In the genomic region with DNA sequence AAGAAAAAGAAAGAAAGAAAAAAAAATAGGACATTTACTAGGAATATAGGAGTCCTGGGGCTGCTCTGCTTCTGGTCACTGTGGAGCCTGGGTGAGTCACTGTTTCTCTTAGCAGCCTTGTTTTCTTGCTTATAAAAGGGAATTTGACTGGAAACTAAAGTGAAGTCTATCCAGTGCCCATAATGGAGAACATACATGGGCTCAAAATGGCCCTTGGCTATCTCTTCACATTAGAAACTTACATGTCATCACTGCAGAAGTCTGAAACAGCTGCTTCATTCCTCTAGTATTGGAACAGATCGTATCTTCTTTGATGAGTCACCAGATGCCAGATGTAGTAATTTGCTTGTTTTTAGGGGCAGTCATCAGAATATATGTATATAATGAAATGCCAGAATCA, we compare ENCODE assay signal across 23 cellular contexts. TPM values are rescaled to one million over a fixed set of nuclear protein-coding genes. Genes with fewer than 3 reads are reported as not detected.
DNase-seq lines count a peak whose midpoint lies in the region; ATAC-seq and TF ChIP-seq lines count a peak whose summit lies in the region.
"Had no signal": no experiment of that assay in that cellular context is flagged by ENCODE, and none has a peak within 500 bp of the region (broad histone marks: within the 10 kb centered on the region; RNA-seq: fewer than 3 reads in every experiment).

No MANE protein-coding gene starts in this region.

- ATAC-seq in heart right ventricle (peak in 6 of 8 donors; percentile 44 to 72 (median 50)), HG02763 (IDR thresholded peaks at IDR 0.05; ENCODE audit: unreplicated experiment) (no peak), body of pancreas (no peak)
- ATAC-seq: mucosa of descending colon; stimulated activated naive CD8-positive, alpha-beta T cell treated with anti-CD3 and anti-CD28 coated beads, Interleukin-15, amount 100 ng/mL, for 72 hours had no signal

- no peaks in the 10 kb centered on the region for H3K79me2 ChIP-seq in MM.1S (ENCODE audit: low read length)

- H3K9ac ChIP-seq in MM.1S (ENCODE audit: low read length): no peak overlapping the region

- TF ChIP-seq POLR2A in body of pancreas (IDR thresholded peaks at IDR 0.05): no peak

- no peaks in the 10 kb centered on the region for H3K36me3 ChIP-seq in heart right ventricle
- no peaks in the 10 kb centered on the region for H3K36me3 ChIP-seq in MM.1S (replicated peaks; ENCODE audit: insufficient read depth, low read length)
- H3K36me3 ChIP-seq in body of pancreas (replicated peaks in 1 of 2; ENCODE audit: insufficient read depth in 1 of 2, low read depth in 2 of 2): no peaks in the 10 kb centered on the region
- H3K36me3 ChIP-seq: ovary had no signal

- WGBS in heart right ventricle, 2 donors: 54 to 61% methylated on average over 1 of the region's 1 CpG
- whole genome bisulfite sequencing in body of pancreas, 2 donors: 48 to 50% methylated on average over 1 of the region's 1 CpG

- H2AFZ ChIP-seq in MM.1S (ENCODE audit: low read length): no peak overlapping the region

- POLR2A ChIA-PET in AG04450 (lab: Yijun Ruan, JAX) (interaction anchor here (1.2 kb wide), 1 partner anchor 16 kb away, joined by 6 read pairs; no protein-coding TSS in a partner anchor), HEK293T (lab: Yijun Ruan, JAX) (no interaction called here)

- peak; percentile 32 for DNase-seq in AG04450 (ENCODE audit: low read depth, low spot score)
- peak; percentile 86 for DNase-seq in HCEC 1CT
- DNase-seq in cardiac fibroblast (ENCODE audit: low read depth in 2 of 2): peak; percentile 17 to 62
- DNase-seq in heart right ventricle: no peak
- no peak for DNase-seq in MM.1S
- DNase-seq in HEK293T (ENCODE audit: extremely low spot score): no peak
- DNase-seq in body of pancreas: no peak
- DNase-seq: ACHN; activated CD8-positive, alpha-beta memory T cell treated with anti-CD3 and anti-CD28 coated beads, Interleukin-2, amount 50 U/mL, for 48 hours; activated naive CD4-positive, alpha-beta T cell treated with Interleukin-2 at 50 U/mL for 16 hours; caudate nucleus; COR-L47; endodermal cell; GF-D8; H9; head of caudate nucleus; mucosa of descending colon; NCI-H2171 treated with DMSO at 0.1 percent for 48 hours; ovary; stimulated activated naive CD8-positive, alpha-beta T cell treated with anti-CD3 and anti-CD28 coated beads, Interleukin-15, amount 100 ng/mL, for 72 hours had no signal

- H3K27ac ChIP-seq in AG04450 (ENCODE audit: low read depth, low read length) (no peak overlapping the region), heart right ventricle (peak overlapping the region in 5 of 10 donors; percentile 29 to 48 (median 40)), MM.1S (ENCODE audit: low read length) (no peak overlapping the region), body of pancreas (no peak overlapping the region)
- H3K27ac ChIP-seq: ovary had no signal

- H3K4me2 ChIP-seq in MM.1S (ENCODE audit: low read depth, low read length): no peak overlapping the region

- H3K9me2 ChIP-seq in MM.1S (replicated peaks; ENCODE audit: insufficient read depth, low read length): no peaks in the 10 kb centered on the region

- H3F3A ChIP-seq in MM.1S (ENCODE audit: insufficient read depth, low read length): no peaks in the 10 kb centered on the region

- no peaks in the 10 kb centered on the region for H3K9me3 ChIP-seq in AG04450 (ENCODE audit: control insufficient read depth, insufficient read depth, low read length)
- H3K9me3 ChIP-seq in heart right ventricle: no peaks in the 10 kb centered on the region
- H3K9me3 ChIP-seq in MM.1S (replicated peaks; ENCODE audit: insufficient read depth, low read length): no peaks in the 10 kb centered on the region
- no peaks in the 10 kb centered on the region for H3K9me3 ChIP-seq in body of pancreas
- H3K9me3 ChIP-seq: mucosa of descending colon, ovary had no signal

- TF ChIP-seq CTCF in AG04450 (IDR thresholded peaks at IDR 0.05; ENCODE audit: low read depth, low read length) (no peak), cardiac fibroblast (IDR thresholded peaks at IDR 0.05; ENCODE audit: low read depth, low read length) (no peak), heart right ventricle (IDR thresholded peaks at IDR 0.05) (no peak), MM.1S (IDR thresholded peaks at IDR 0.05; ENCODE audit: low read length) (no peak), body of pancreas (IDR thresholded peaks at IDR 0.05) (no peak)

- CTCF ChIA-PET in AG04450 (lab: Charles Lee) (no interaction called here), HEK293T (lab: Yijun Ruan, JAX) (no interaction called here)

- intact Hi-C loops in heart right ventricle (cut with DNase I) (no loop called here), body of pancreas (cut with DNase I) (no loop called here)

- no peaks in the 10 kb centered on the region for H4K20me1 ChIP-seq in MM.1S (ENCODE audit: insufficient read depth, low read length)

- peaks cover 0 to 67% (median 21%) of the 10 kb centered on the region in 9 donors for H3K4me1 ChIP-seq in heart right ventricle
- H3K4me1 ChIP-seq in MM.1S (ENCODE audit: low read length): 0 out of 2 replicates have a peak, but pooled peaks cover under 1% of the 10 kb centered on the region
- no peaks in the 10 kb centered on the region for H3K4me1 ChIP-seq in body of pancreas

- H3K4me3 ChIP-seq in AG04450 (ENCODE audit: low read depth, low read length): no peak overlapping the region
- H3K4me3 ChIP-seq in cardiac fibroblast (replicated peaks in 1 of 2; ENCODE audit: low read depth in 2 of 2, low read length in 2 of 2): no peak overlapping the region
- H3K4me3 ChIP-seq in heart right ventricle: no peak overlapping the region
- no peak overlapping the region for H3K4me3 ChIP-seq in MM.1S (ENCODE audit: low read length)
- no peak overlapping the region for H3K4me3 ChIP-seq in body of pancreas
- H3K4me3 ChIP-seq: mucosa of descending colon, ovary had no signal

- no peaks in the 10 kb centered on the region for H3K27me3 ChIP-seq in AG04450 (ENCODE audit: control insufficient read depth, insufficient read depth, low read length)
- no peaks in the 10 kb centered on the region for H3K27me3 ChIP-seq in heart right ventricle
- H3K27me3 ChIP-seq in MM.1S (replicated peaks; ENCODE audit: insufficient read depth, low read length): no peaks in the 10 kb centered on the region
- H3K27me3 ChIP-seq in body of pancreas: no peaks in the 10 kb centered on the region
- H3K27me3 ChIP-seq: ovary had no signal

TF ChIP-seq in HEK293T, 16 proteins besides CTCF, POLR2A, EP300 and RAD21:
- no peak for TF ChIP-seq CTBP1 (IDR thresholded peaks at IDR 0.05; ENCODE audit: borderline replicate concordance)
- TF ChIP-seq BHLHE40 (IDR thresholded peaks at IDR 0.05; ENCODE audit: borderline replicate concordance): no peak
- TF ChIP-seq TARDBP (IDR thresholded peaks at IDR 0.05): no peak
- TF ChIP-seq L3MBTL2 (conservative IDR thresholded peaks at IDR 0.05): no peak
- no peak for TF ChIP-seq SUZ12 (IDR thresholded peaks at IDR 0.05)
- no peak for TF ChIP-seq ELF4 (IDR thresholded peaks at IDR 0.05)
- no peak for TF ChIP-seq HDGF (IDR thresholded peaks at IDR 0.05; ENCODE audit: borderline replicate concordance)
- TF ChIP-seq FOXK2 (IDR thresholded peaks at IDR 0.05): no peak
- no peak for TF ChIP-seq NFRKB (IDR thresholded peaks at IDR 0.05)

RNA-seq across cellular contexts. Expression of a gene that starts 56.5 kb away (rescaled TPM):
- polyA plus RNA-seq in AG04450 (2011; rRNA removed) (19.7 and 25.2 TPM in 2 replicates), heart right ventricle (10 to 100 TPM; 12.0 to 19.4 TPM)
- 25.5 and 29.3 TPM in 2 replicates for polyA minus RNA-seq in AG04450 (2011; rRNA and poly(A)+ RNA removed)
- total RNA-seq in heart right ventricle (100 to 1,000 TPM in 6 of 10 donors, 10 to 100 TPM in 4; 74.4 to 153 (median 101) TPM), body of pancreas (1 to 10 TPM in 1 of 2 donors, under 1 TPM in 1; 0.66 to 2.6 TPM)
- total RNA-seq: T-helper 2 cell treated with Interferon-gamma antibody and Interleukin-4, amounts not matched to agents 100 ng/mL and 5 ng/mL, for 36 hours had no signal
- polyA plus RNA-seq: keratinocyte had no signal

Comparison
In these comparisons a context has a peak if more than half of its experiments do, and no peak if none do; other contexts are left out.
1. DNase-seq: peak in AG04450 (single experiment), HCEC 1CT (single experiment) and cardiac fibroblast (2 of 2); none in heart right ventricle (0 of 2), MM.1S (single experiment), HEK293T (single experiment) and body of pancreas (0 of 4).
2. ATAC-seq: peak in heart right ventricle (6 of 8); none in HG02763 (single experiment) and body of pancreas (single experiment).
3. RNA of a gene that starts 56.5 kb away (total RNA-seq): 74.4 to 153 TPM in heart right ventricle; 0.66 to 2.6 TPM in body of pancreas; every median in the first group is over 10 times any median in the second.